ENCODE assay signal across 8 cellular contexts in the genomic region with DNA sequence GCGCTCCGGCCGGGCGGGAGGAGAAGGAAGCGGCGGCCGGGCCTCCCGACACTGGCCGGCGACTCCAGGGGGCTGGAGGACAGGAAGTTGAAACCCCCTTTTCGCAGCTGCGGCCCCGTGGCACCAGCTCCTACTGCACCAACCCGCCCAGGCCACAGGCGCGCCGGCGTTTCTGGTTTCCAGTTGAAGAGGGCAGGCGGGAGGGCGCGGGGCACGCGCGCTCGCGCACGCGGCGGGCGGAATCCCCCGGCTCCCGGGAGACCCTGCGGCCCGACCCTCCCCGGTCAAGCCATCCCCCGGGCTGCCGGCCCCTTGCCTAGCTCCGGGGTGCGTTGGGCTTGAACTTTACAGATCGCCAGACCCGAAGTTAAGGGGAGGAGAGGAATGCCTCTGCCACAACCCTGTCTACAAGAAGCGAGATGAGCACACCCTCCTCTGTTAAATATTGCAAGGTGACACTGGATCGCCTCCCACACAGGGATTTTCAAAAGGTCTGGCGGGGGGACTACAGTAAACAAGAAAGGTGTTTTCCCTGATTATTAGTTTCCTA. TPM values are rescaled to one million over a fixed set of nuclear protein-coding genes. Genes with fewer than 3 reads are reported as not detected.
A peak's percentile ranks its signal among the peaks of the same experiment; 100 is the strongest.
DNase-seq lines count a peak whose midpoint lies in the region; ATAC-seq, FAIRE-seq and TF ChIP-seq lines count a peak whose summit lies in the region.

No MANE protein-coding gene starts in this region.

- DNase-seq in AG04449 (ENCODE audit: low read depth, low spot score) = no peak
- DNase-seq in PC-3 = peak; percentile 10
- DNase-seq in activated gamma-delta T cell treated with anti-CD3 and anti-CD28 coated beads, Interleukin-2, amount 50 U/mL, for 16 hours (ENCODE audit: low read depth) = peak; percentile 37
- DNase-seq in frontal cortex (ENCODE audit: low spot score in 2 of 2) = peak; percentile 36 to 65
- no peak for DNase-seq in neuronal stem cell (ENCODE audit: low spot score)
- DNase-seq in tibial artery = peak; percentile 37 to 69

- no peaks in the 10 kb centered on the region for H3F3A ChIP-seq in PC-3 (ENCODE audit: low read length, unreplicated experiment)

- H2AFZ ChIP-seq in PC-3 (ENCODE audit: low read length) (peak overlapping the region; percentile 99), neuronal stem cell (ENCODE audit: low read length) (peak overlapping the region; percentile 31)

- H3K9me2 ChIP-seq in PC-3 (replicated peaks; ENCODE audit: low read length) = no peaks in the 10 kb centered on the region

- H4K8ac ChIP-seq in neuronal stem cell (ENCODE audit: low read depth, low read length) = no peak overlapping the region

- peak overlapping the region; percentile 79 for H3K9ac ChIP-seq in PC-3 (ENCODE audit: low read length)
- H3K9ac ChIP-seq in neuronal stem cell (ENCODE audit: low read depth, low read length, poor library complexity) = peak overlapping the region; percentile 85

- intact Hi-C loops in PC-3 (cut with micrococcal nuclease) = loop anchor here (5.0 kb wide), 5 partner anchors 35 to 320 kb away; no protein-coding TSS in a partner anchor
- intact Hi-C loops in tibial artery (cut with DNase I; ENCODE audit: low total_unique reads) = no loop called here

- H3K23ac ChIP-seq in neuronal stem cell (ENCODE audit: low read depth, low read length, poor library complexity) = peak overlapping the region; percentile 70

- CTCF ChIA-PET in AG04449 (lab: Yijun Ruan, JAX) = interaction anchor here (0.8 to 3.7 kb wide), 5 partner anchors 144 to 317 kb away, joined by 3 to 21 read pairs (median 4); no protein-coding TSS in a partner anchor
- CTCF ChIA-PET in PC-3 (lab: Charles Lee) = interaction anchor here (0.9 kb wide), 1 partner anchor 148 kb away, joined by 3 read pairs; no protein-coding TSS in a partner anchor

- H3K4me1 ChIP-seq in PC-3 (ENCODE audit: insufficient read depth, low read length) (peaks cover 5% of the 10 kb centered on the region; the same call in 1 of the 2 replicates), neuronal stem cell (ENCODE audit: control insufficient read depth in 2 of 2, insufficient read depth in 1 of 2, low read depth in 1 of 2, low read length in 2 of 2) (peaks cover 6 to 37% of the 10 kb centered on the region in 2 donors), tibial artery (peaks cover 0 to 7% (median 3%) of the 10 kb centered on the region in 4 donors)

- peak overlapping the region; percentile 73 for H3K4me3 ChIP-seq in AG04449 (ENCODE audit: low read depth, low read length)
- peak overlapping the region; percentile 82 for H3K4me3 ChIP-seq in PC-3 (ENCODE audit: low read length)
- peak overlapping the region; percentile 78 to 91 for H3K4me3 ChIP-seq in neuronal stem cell (ENCODE audit: low read length in 2 of 2)
- H3K4me3 ChIP-seq in tibial artery = peak overlapping the region; percentile 78 to 91

- H3K18ac ChIP-seq in neuronal stem cell (ENCODE audit: low read length) = peak overlapping the region; percentile 97

- BruUV-seq in PC-3 (replicated peaks; lab: Mats Ljungman, UMichigan) = no TSS peak

- H2BK12ac ChIP-seq in neuronal stem cell (ENCODE audit: low read length) = no peak overlapping the region

- H3K27me3 ChIP-seq in PC-3 (ENCODE audit: low read length) (no peaks in the 10 kb centered on the region), neuronal stem cell (ENCODE audit: control insufficient read depth in 3 of 3, insufficient read depth in 3 of 3, low read depth in 1 of 3, low read length in 3 of 3) (no peaks in the 10 kb centered on the region), tibial artery (no peaks in the 10 kb centered on the region)

- no peaks in the 10 kb centered on the region for H4K20me1 ChIP-seq in PC-3 (ENCODE audit: low read length)

- H3K79me2 ChIP-seq in PC-3 (ENCODE audit: low read length) = peaks cover 17% of the 10 kb centered on the region

- H2BK5ac ChIP-seq in neuronal stem cell (ENCODE audit: low read length) = peak overlapping the region; percentile 95

- peak overlapping the region; percentile 66 for H3K14ac ChIP-seq in neuronal stem cell (ENCODE audit: low read length)

- FAIRE-seq in frontal cortex (lab: Jason Lieb, UNC) = no peak

- H2AK5ac ChIP-seq in neuronal stem cell (ENCODE audit: low read depth, low read length) = peak overlapping the region; percentile 82

- POLR2A ChIA-PET in AG04449 (lab: Yijun Ruan, JAX) (interaction anchor here (1.0 kb wide), 1 partner anchor 21 kb away, joined by 4 read pairs; no protein-coding TSS in a partner anchor), PC-3 (lab: Charles Lee; ENCODE audit: unreplicated experiment) (no interaction called here)

- peak overlapping the region; percentile 84 for H2BK15ac ChIP-seq in neuronal stem cell (ENCODE audit: low read length)

- H3K4me2 ChIP-seq in PC-3 (ENCODE audit: low read length) = peak overlapping the region; percentile 85
- peak overlapping the region; percentile 69 for H3K4me2 ChIP-seq in neuronal stem cell (ENCODE audit: insufficient read depth, low read length, poor library complexity, severe bottlenecking)

- H4K91ac ChIP-seq in neuronal stem cell (ENCODE audit: low read depth, low read length, poor library complexity) = peak overlapping the region; percentile 24

- H2BK120ac ChIP-seq in neuronal stem cell (ENCODE audit: low read depth, low read length) = peak overlapping the region; percentile 94

- peak overlapping the region; percentile 32; the same call in 1 of the 2 replicates for H3K27ac ChIP-seq in PC-3 (ENCODE audit: low read length)
- H3K27ac ChIP-seq in neuronal stem cell (replicated peaks; ENCODE audit: low read length) = peak overlapping the region; percentile 96
- H3K27ac ChIP-seq in tibial artery = peak overlapping the region; percentile 80 to 83

- TF ChIP-seq CTCF in AG04449 (IDR thresholded peaks at IDR 0.05; ENCODE audit: insufficient read depth, low read length, missing control alignments) (no peak), PC-3 (conservative IDR thresholded peaks at IDR 0.05; ENCODE audit: low read depth, low read length) (no peak), tibial artery (IDR thresholded peaks at IDR 0.05) (no peak)

- H3K9me3 ChIP-seq in PC-3 (ENCODE audit: low read length) = no peaks in the 10 kb centered on the region
- no peaks in the 10 kb centered on the region for H3K9me3 ChIP-seq in neuronal stem cell (replicated peaks in 1 of 2; ENCODE audit: control insufficient read depth in 2 of 2, insufficient read depth in 1 of 2, low read depth in 1 of 2, low read length in 2 of 2)
- no peaks in the 10 kb centered on the region for H3K9me3 ChIP-seq in tibial artery

- H3K36me3 ChIP-seq in PC-3 (ENCODE audit: low read depth, low read length) (no peaks in the 10 kb centered on the region), neuronal stem cell (replicated peaks in 1 of 2; ENCODE audit: control insufficient read depth in 2 of 2, insufficient read depth in 2 of 2, low read length in 2 of 2) (peaks cover 0 to 33% of the 10 kb centered on the region in 2 donors), tibial artery (no peaks in the 10 kb centered on the region)

- ATAC-seq in GM18907 (IDR thresholded peaks at IDR 0.05; ENCODE audit: unreplicated experiment) (peak; percentile 36), HG03097 (IDR thresholded peaks at IDR 0.05; ENCODE audit: low FRiP score, unreplicated experiment) (peak; percentile 18), PC-3 (peak; percentile 34)

- H3K4ac ChIP-seq in neuronal stem cell (ENCODE audit: low read length) = no peak overlapping the region

- no peaks in the 10 kb centered on the region for H3K79me1 ChIP-seq in neuronal stem cell (ENCODE audit: low read depth, low read length)

- no CpG with 5 or more reads among the region's 44 CpGs for WGBS in neuronal stem cell (ENCODE audit: extremely low coverage in 2 of 2, insufficient read length in 2 of 2, insufficient replicate concordance in 1 of 2), 2 donors

RNA-seq across cellular contexts. Expression of gene ELOVL6, which starts 1.5 kb away (rescaled TPM):
- total RNA-seq in PC-3 (2014; rRNA removed) (2.2 and 4.4 TPM in 2 replicates), frontal cortex (27.7 TPM)
- polyA plus RNA-seq in neuronal stem cell (2013, experiment 1 of 2) = 73.8 TPM
- polyA plus RNA-seq in neuronal stem cell (2013, experiment 2 of 2) = 73.6 TPM

Comparison
In these comparisons a context has a peak if more than half of its experiments do, and no peak if none do; other contexts are left out.
1. DNase-seq: peak in PC-3 (single experiment), activated gamma-delta T cell treated with anti-CD3 and anti-CD28 coated beads, Interleukin-2, amount 50 U/mL, for 16 hours (single experiment), frontal cortex (2 of 2) and tibial artery (2 of 2); none in AG04449 (single experiment) and neuronal stem cell (single experiment).
2. H3K27ac ChIP-seq: peak in every context shown above with its lines; median percentile 96 in neuronal stem cell; 82 in tibial artery; 32 in PC-3.
3. Peak in every context shown above with its lines, with median percentiles within 50 percentile points of each other: H3K4me3 ChIP-seq and ATAC-seq.